12 cellular contexts compared by ENCODE assay signal in genomic region chr14:61530896-61531295, GRCh38.
DNase-seq lines count a peak whose midpoint lies in the region; ATAC-seq and TF ChIP-seq lines count a peak whose summit lies in the region.
"Had no signal": no experiment of that assay in that cellular context is flagged by ENCODE, and none has a peak within 500 bp of the region (broad histone marks: within the 10 kb centered on the region; RNA-seq: fewer than 3 reads in every experiment).

No MANE protein-coding gene starts in this region.

- ATAC-seq in activated CD4-positive, alpha-beta T cell treated with anti-CD3 and anti-CD28 coated beads for 36 hours: no peak
- ATAC-seq in HG02610 (IDR thresholded peaks at IDR 0.05; ENCODE audit: unreplicated experiment): no peak
- no peak for ATAC-seq in GM21367 (IDR thresholded peaks at IDR 0.05; ENCODE audit: unreplicated experiment)

- POLR2A ChIA-PET in activated CD4-positive, alpha-beta T cell treated with anti-CD3 and anti-CD28 coated beads for 36 hours (lab: Charles Lee): interaction anchor here (0.6 kb wide), 1 partner anchor 56 kb away, joined by 3 read pairs; no protein-coding TSS in a partner anchor
- POLR2A ChIA-PET in activated CD4-positive, alpha-beta memory T cell treated with anti-CD3 and anti-CD28 coated beads for 36 hours (lab: Charles Lee): interaction anchor here (1.0 kb wide), 1 partner anchor 27 kb away, joined by 3 read pairs; no protein-coding TSS in a partner anchor

- H3K27me3 ChIP-seq in spleen (replicated peaks in 1 of 7): no peaks in the 10 kb centered on the region
- H3K27me3 ChIP-seq: ovary had no signal

- H3K4me1 ChIP-seq in spleen: peaks cover 12 to 72% (median 45%) of the 10 kb centered on the region in 6 donors

- peak overlapping the region in 5 of 8 donors; percentile 9 to 69 (median 41) for H3K27ac ChIP-seq in spleen
- H3K27ac ChIP-seq: ovary had no signal

- no peaks in the 10 kb centered on the region for H3K27me3 Mint-ChIP-seq in activated CD4-positive, alpha-beta T cell treated with anti-CD3 and anti-CD28 coated beads for 36 hours
- no peaks in the 10 kb centered on the region for H3K27me3 Mint-ChIP-seq in activated CD4-positive, alpha-beta memory T cell treated with anti-CD3 and anti-CD28 coated beads for 36 hours

- H3K4me3 Mint-ChIP-seq in activated CD4-positive, alpha-beta T cell treated with anti-CD3 and anti-CD28 coated beads for 36 hours: no peak overlapping the region
- no peak overlapping the region for H3K4me3 Mint-ChIP-seq in activated CD4-positive, alpha-beta memory T cell treated with anti-CD3 and anti-CD28 coated beads for 36 hours

- peak overlapping the region; percentile 70 for H3K27ac Mint-ChIP-seq in activated CD4-positive, alpha-beta T cell treated with anti-CD3 and anti-CD28 coated beads for 36 hours
- H3K27ac Mint-ChIP-seq in activated CD4-positive, alpha-beta memory T cell treated with anti-CD3 and anti-CD28 coated beads for 36 hours: peak overlapping the region; percentile 63

- TF ChIP-seq CTCF in epithelial cell of esophagus (IDR thresholded peaks at IDR 0.05; ENCODE audit: insufficient read depth, low read depth, low read length, missing control alignments): no peak
- TF ChIP-seq CTCF in spleen (IDR thresholded peaks at IDR 0.05 in 8 of 11, conservative IDR thresholded peaks at IDR 0.05 in 3 of 11): no peak

- WGBS in spleen, 5 donors: 85 to 95% (median 87%) methylated on average over 5 of the region's 5 CpGs

- no peak for DNase-seq in activated CD4-positive, alpha-beta T cell treated with anti-CD3 and anti-CD28 coated beads for 36 hours
- DNase-seq in activated CD4-positive, alpha-beta T cell treated with anti-CD3 and anti-CD28 coated beads, Interleukin-2, amount 50 U/mL, for 1 hour: no peak
- DNase-seq in activated CD4-positive, alpha-beta memory T cell treated with anti-CD3 and anti-CD28 coated beads for 36 hours: no peak
- DNase-seq in epithelial cell of esophagus (ENCODE audit: low read depth) (peak; percentile 56), spleen (no peak), Ammon's horn (ENCODE audit: low spot score) (no peak)
- DNase-seq: amygdala, COR-L47, midbrain, ovary had no signal

- no peak for TF ChIP-seq POLR2A in spleen (IDR thresholded peaks at IDR 0.05)

- no peaks in the 10 kb centered on the region for H3K9me3 ChIP-seq in spleen
- H3K9me3 ChIP-seq: ovary had no signal

- intact Hi-C loops in activated CD4-positive, alpha-beta T cell treated with anti-CD3 and anti-CD28 coated beads for 36 hours (cut with DNase I, micrococcal nuclease): no loop called here
- intact Hi-C loops in activated CD4-positive, alpha-beta memory T cell treated with anti-CD3 and anti-CD28 coated beads for 36 hours (cut with micrococcal nuclease): loop anchor here (5.0 kb wide), 1 partner anchor 586 kb away; no protein-coding TSS in a partner anchor
- intact Hi-C loops in spleen (cut with DNase I; ENCODE audit: low total_unique reads): no loop called here

- CTCF ChIA-PET in activated CD4-positive, alpha-beta T cell treated with anti-CD3 and anti-CD28 coated beads for 36 hours (lab: Charles Lee): no interaction called here
- CTCF ChIA-PET in activated CD4-positive, alpha-beta memory T cell treated with anti-CD3 and anti-CD28 coated beads for 36 hours (lab: Charles Lee): interaction anchor here (1.3 kb wide), 1 partner anchor 99 kb away, joined by 3 read pairs; no protein-coding TSS in a partner anchor

- H3K36me3 ChIP-seq in spleen: peaks cover 0 to 54% (median 8%) of the 10 kb centered on the region in 6 donors
- H3K36me3 ChIP-seq: ovary had no signal

- peaks cover 70% of the 10 kb centered on the region for H3K36me3 Mint-ChIP-seq in activated CD4-positive, alpha-beta T cell treated with anti-CD3 and anti-CD28 coated beads for 36 hours (ENCODE audit: low read depth)
- peaks cover 72% of the 10 kb centered on the region for H3K36me3 Mint-ChIP-seq in activated CD4-positive, alpha-beta memory T cell treated with anti-CD3 and anti-CD28 coated beads for 36 hours

- H3K4me3 ChIP-seq in epithelial cell of esophagus (ENCODE audit: low read length) (no peak overlapping the region), spleen (no peak overlapping the region)
- H3K4me3 ChIP-seq: ovary had no signal

- H3K9me3 Mint-ChIP-seq in activated CD4-positive, alpha-beta T cell treated with anti-CD3 and anti-CD28 coated beads for 36 hours (ENCODE audit: low read depth): peaks cover 5% of the 10 kb centered on the region
- no peaks in the 10 kb centered on the region for H3K9me3 Mint-ChIP-seq in activated CD4-positive, alpha-beta memory T cell treated with anti-CD3 and anti-CD28 coated beads for 36 hours

- peaks cover 92% of the 10 kb centered on the region for H3K4me1 Mint-ChIP-seq in activated CD4-positive, alpha-beta T cell treated with anti-CD3 and anti-CD28 coated beads for 36 hours
- peaks cover 94% of the 10 kb centered on the region for H3K4me1 Mint-ChIP-seq in activated CD4-positive, alpha-beta memory T cell treated with anti-CD3 and anti-CD28 coated beads for 36 hours (ENCODE audit: low read depth)
